1 cellular context compared by ENCODE assay signal in the genomic region with DNA sequence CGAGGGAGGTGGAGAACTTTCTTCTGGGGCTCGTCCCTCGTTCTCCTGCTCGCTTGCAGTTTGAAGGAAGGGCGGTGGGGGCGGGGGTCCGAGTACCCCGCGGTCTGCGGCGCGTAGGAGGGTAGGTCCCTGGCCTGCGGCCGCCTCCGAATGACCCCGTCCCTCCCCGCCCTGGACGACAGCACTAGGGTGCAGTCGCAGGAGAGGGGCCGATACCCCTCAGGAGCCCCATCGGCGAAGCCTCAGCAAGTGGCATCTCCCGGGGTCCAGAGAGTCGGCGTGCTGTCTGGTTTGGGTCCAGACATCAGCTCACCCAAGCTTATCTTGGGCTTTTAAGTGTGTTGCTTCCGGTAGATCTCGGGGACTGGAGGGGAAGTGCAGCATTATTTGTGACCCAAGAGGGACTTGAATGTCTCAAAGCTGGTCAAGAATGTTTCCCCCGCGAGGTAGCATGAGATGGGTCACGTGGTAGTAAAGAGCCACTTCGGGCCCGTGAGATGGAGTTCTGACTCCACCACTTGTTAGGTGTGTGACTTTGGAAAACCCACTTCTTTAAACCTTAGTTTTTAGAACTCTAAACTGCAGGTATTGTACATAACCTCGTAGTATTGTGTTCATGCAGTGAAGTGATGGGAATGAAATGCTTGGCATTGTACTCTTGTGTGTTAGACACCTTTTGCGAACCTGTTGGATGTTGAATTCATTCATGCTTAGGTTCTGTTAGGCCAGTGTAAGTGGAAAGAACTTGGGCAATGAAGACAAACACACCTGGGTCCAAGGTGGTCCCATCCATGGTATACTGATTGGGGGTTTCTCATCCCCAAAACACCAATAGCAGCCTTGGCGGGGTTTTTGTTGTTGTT.
A peak's percentile ranks its signal among the peaks of the same experiment; 100 is the strongest.
TF ChIP-seq lines count a peak whose summit lies in the region.

No MANE protein-coding gene starts in this region.

TF ChIP-seq in HepG2, 621 proteins besides CTCF, POLR2A, EP300 and RAD21 (continues in another document):
- TF ChIP-seq GPN1 (CRISPR knock-in tag; IDR thresholded peaks at IDR 0.05; ENCODE audit: borderline replicate concordance) (no peak), MIXL1 (CRISPR knock-in tag; IDR thresholded peaks at IDR 0.05) (no peak), SSRP1 (CRISPR knock-in tag; IDR thresholded peaks at IDR 0.05) (no peak), ZFP36 (IDR thresholded peaks at IDR 0.05; ENCODE audit: borderline replicate concordance, low read depth, low read length, partially characterized antibody) (no peak), FOXK2 (IDR thresholded peaks at IDR 0.05) (no peak), ZNF564 (CRISPR knock-in tag; IDR thresholded peaks at IDR 0.05) (no peak), ARID2 (CRISPR knock-in tag; IDR thresholded peaks at IDR 0.05; ENCODE audit: borderline replicate concordance) (0 out of 2 replicates have a peak, but pooled peaks have one; percentile 41), MAZ (IDR thresholded peaks at IDR 0.05; ENCODE audit: borderline replicate concordance, low read depth, low read length) (no peak), MAZ (CRISPR knock-in tag; IDR thresholded peaks at IDR 0.05; ENCODE audit: low read depth) (no peak), ZNF629 (CRISPR knock-in tag; conservative IDR thresholded peaks at IDR 0.05) (no peak), ZBTB7B (CRISPR knock-in tag; IDR thresholded peaks at IDR 0.05) (0 out of 2 replicates have a peak, but pooled peaks have one; percentile 23), SPEN (CRISPR knock-in tag; IDR thresholded peaks at IDR 0.05; ENCODE audit: low read depth) (no peak), ZSCAN29 (CRISPR knock-in tag; conservative IDR thresholded peaks at IDR 0.05) (no peak), ZNF770 (CRISPR knock-in tag; IDR thresholded peaks at IDR 0.05) (no peak), ZNF383 (CRISPR knock-in tag; IDR thresholded peaks at IDR 0.05; ENCODE audit: borderline replicate concordance) (no peak), SP1 (IDR thresholded peaks at IDR 0.05) (no peak), SP1 (CRISPR knock-in tag; IDR thresholded peaks at IDR 0.05) (no peak), RAD51 (IDR thresholded peaks at IDR 0.05; ENCODE audit: borderline replicate concordance) (peak; percentile 37; the same call in 1 of the 2 replicates), PHF20 (CRISPR knock-in tag; IDR thresholded peaks at IDR 0.05) (no peak), SETDB1 (CRISPR knock-in tag; IDR thresholded peaks at IDR 0.05; ENCODE audit: borderline replicate concordance) (no peak), ZNF574 (CRISPR knock-in tag; IDR thresholded peaks at IDR 0.05) (no peak), ZNF605 (CRISPR knock-in tag; IDR thresholded peaks at IDR 0.05) (no peak), ZNF687 (CRISPR knock-in tag; IDR thresholded peaks at IDR 0.05) (no peak), PAF1 (CRISPR knock-in tag; IDR thresholded peaks at IDR 0.05) (no peak), ZNF317 (CRISPR knock-in tag; IDR thresholded peaks at IDR 0.05) (no peak), YEATS2 (CRISPR knock-in tag; IDR thresholded peaks at IDR 0.05; ENCODE audit: borderline replicate concordance) (no peak), SCMH1 (CRISPR knock-in tag; IDR thresholded peaks at IDR 0.05; ENCODE audit: borderline replicate concordance) (no peak), ZNF703 (CRISPR knock-in tag; IDR thresholded peaks at IDR 0.05; ENCODE audit: borderline replicate concordance) (no peak), EZH2 (conservative IDR thresholded peaks at IDR 0.05; ENCODE audit: low read depth, low read length) (peak; percentile 74; the same call in 1 of the 2 replicates), EHMT2 (IDR thresholded peaks at IDR 0.05; ENCODE audit: borderline replicate concordance, low read depth, low read length) (no peak), NONO (IDR thresholded peaks at IDR 0.05) (no peak), NONO (CRISPR knock-in tag; conservative IDR thresholded peaks at IDR 0.05) (no peak), E2F1 (CRISPR knock-in tag; IDR thresholded peaks at IDR 0.05) (no peak), ZNF24 (IDR thresholded peaks at IDR 0.05) (no peak), TAF15 (IDR thresholded peaks at IDR 0.05; ENCODE audit: low read depth, low read length, poor library complexity, severe bottlenecking) (no peak), JUNB (CRISPR knock-in tag; IDR thresholded peaks at IDR 0.05; ENCODE audit: borderline replicate concordance) (no peak), FUBP1 (CRISPR knock-in tag; IDR thresholded peaks at IDR 0.05; ENCODE audit: borderline replicate concordance) (no peak)
- TF ChIP-seq, protein P1, sequence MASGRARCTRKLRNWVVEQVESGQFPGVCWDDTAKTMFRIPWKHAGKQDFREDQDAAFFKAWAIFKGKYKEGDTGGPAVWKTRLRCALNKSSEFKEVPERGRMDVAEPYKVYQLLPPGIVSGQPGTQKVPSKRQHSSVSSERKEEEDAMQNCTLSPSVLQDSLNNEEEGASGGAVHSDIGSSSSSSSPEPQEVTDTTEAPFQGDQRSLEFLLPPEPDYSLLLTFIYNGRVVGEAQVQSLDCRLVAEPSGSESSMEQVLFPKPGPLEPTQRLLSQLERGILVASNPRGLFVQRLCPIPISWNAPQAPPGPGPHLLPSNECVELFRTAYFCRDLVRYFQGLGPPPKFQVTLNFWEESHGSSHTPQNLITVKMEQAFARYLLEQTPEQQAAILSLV (CRISPR knock-in tag; IDR thresholded peaks at IDR 0.05; ENCODE audit: borderline replicate concordance), result no peak
- TF ChIP-seq, protein P2, sequence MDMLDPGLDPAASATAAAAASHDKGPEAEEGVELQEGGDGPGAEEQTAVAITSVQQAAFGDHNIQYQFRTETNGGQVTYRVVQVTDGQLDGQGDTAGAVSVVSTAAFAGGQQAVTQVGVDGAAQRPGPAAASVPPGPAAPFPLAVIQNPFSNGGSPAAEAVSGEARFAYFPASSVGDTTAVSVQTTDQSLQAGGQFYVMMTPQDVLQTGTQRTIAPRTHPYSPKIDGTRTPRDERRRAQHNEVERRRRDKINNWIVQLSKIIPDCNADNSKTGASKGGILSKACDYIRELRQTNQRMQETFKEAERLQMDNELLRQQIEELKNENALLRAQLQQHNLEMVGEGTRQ (IDR thresholded peaks at IDR 0.05; ENCODE audit: low read depth, low read length), result peak; percentile 36; the same call in 1 of the 2 replicates
- TF ChIP-seq, protein P2 (CRISPR knock-in tag; IDR thresholded peaks at IDR 0.05; ENCODE audit: borderline replicate concordance), result no peak; the same call in 1 of the 2 replicates
